15 cellular contexts compared by ENCODE assay signal in genomic region chr9:81031422-81032029, GRCh38.
A peak's percentile ranks its signal among the peaks of the same experiment; 100 is the strongest.
DNase-seq lines count a peak whose midpoint lies in the region; ATAC-seq and TF ChIP-seq lines count a peak whose summit lies in the region.
"Had no signal": no experiment of that assay in that cellular context is flagged by ENCODE, and none has a peak within 500 bp of the region (broad histone marks: within the 10 kb centered on the region; RNA-seq: fewer than 3 reads in every experiment).

No MANE protein-coding gene starts in this region.

- H3K27ac ChIP-seq in RWPE1: peak overlapping the region; percentile 43; the same call in 1 of the 2 replicates
- no peak overlapping the region for H3K27ac ChIP-seq in fibroblast of lung (ENCODE audit: insufficient read depth, low read length)
- peak overlapping the region; percentile 73 for H3K27ac ChIP-seq in osteoblast (ENCODE audit: low read depth, low read length)
- H3K27ac ChIP-seq: HL-60, ovary had no signal

- H3K4me3 Mint-ChIP-seq in natural killer cell: no peak overlapping the region
- H3K4me3 Mint-ChIP-seq: stimulated activated naive CD8-positive, alpha-beta T cell treated with anti-CD3 and anti-CD28 coated beads, Interleukin-15, amount 100 ng/mL, for 72 hours had no signal

- H3K27ac Mint-ChIP-seq in natural killer cell: no peak overlapping the region

- no peaks in the 10 kb centered on the region for H3K27me3 ChIP-seq in fibroblast of lung (ENCODE audit: control insufficient read depth, insufficient read depth, low read length)
- no peaks in the 10 kb centered on the region for H3K27me3 ChIP-seq in osteoblast (ENCODE audit: insufficient read depth, low read length)
- H3K27me3 ChIP-seq: ovary had no signal

- no peaks in the 10 kb centered on the region for H3K9me3 ChIP-seq in fibroblast of lung (ENCODE audit: control insufficient read depth, insufficient read depth, low read depth, low read length)
- no peaks in the 10 kb centered on the region for H3K9me3 ChIP-seq in osteoblast (ENCODE audit: low read depth, low read length)
- H3K9me3 ChIP-seq: ovary had no signal

- POLR2A ChIA-PET in RWPE1 (lab: Yijun Ruan, JAX; ENCODE audit: low non-redundant PET): no interaction called here

- H3K79me2 ChIP-seq in fibroblast of lung (ENCODE audit: control insufficient read depth, insufficient read depth, low read length) (no peaks in the 10 kb centered on the region), osteoblast (ENCODE audit: insufficient read depth, low read length) (no peaks in the 10 kb centered on the region)

- peaks cover 6% of the 10 kb centered on the region for H3K4me1 ChIP-seq in fibroblast of lung (ENCODE audit: control insufficient read depth, extremely low read depth, insufficient read depth, low read length)
- peaks cover 30% of the 10 kb centered on the region for H3K4me1 ChIP-seq in osteoblast (ENCODE audit: insufficient read depth, low read length)

- intact Hi-C loops in natural killer cell (cut with micrococcal nuclease): no loop called here

- H3K36me3 Mint-ChIP-seq in natural killer cell: no peaks in the 10 kb centered on the region

- DNase-seq in HCEC 1CT (peak; percentile 55), RWPE1 (ENCODE audit: low spot score) (peak; percentile 53), fibroblast of lung (ENCODE audit: low read depth in 2 of 2) (peak in 1 of 2 donors; percentile 42), osteoblast (ENCODE audit: insufficient read length, low spot score, missing footprints) (no peak), retina (no peak), middle frontal gyrus (ENCODE audit: extremely low spot score, low spot score) (no peak), iPS-NIHi11 (ENCODE audit: low spot score) (no peak), natural killer cell (no peak)
- DNase-seq: DMS79; H7; NCI-H1436 treated with DMSO at 0.1 percent for 48 hours; NCI-H446; stimulated activated naive CD8-positive, alpha-beta T cell treated with anti-CD3 and anti-CD28 coated beads, Interleukin-15, amount 100 ng/mL, for 72 hours had no signal

- H3K4me3 ChIP-seq in fibroblast of lung (replicated peaks in 1 of 4; ENCODE audit: control extremely low read depth in 1 of 4, insufficient read depth in 1 of 4, low read depth in 3 of 4, low read length in 4 of 4) (no peak overlapping the region), osteoblast (ENCODE audit: insufficient read depth, low read length) (no peak overlapping the region)
- H3K4me3 ChIP-seq: ovary had no signal

- H3K36me3 ChIP-seq in fibroblast of lung (ENCODE audit: control insufficient read depth, insufficient read depth, low read length): no peaks in the 10 kb centered on the region
- H3K36me3 ChIP-seq in osteoblast (ENCODE audit: insufficient read depth, low read length): no peaks in the 10 kb centered on the region
- H3K36me3 ChIP-seq: ovary had no signal

- H3K4me2 ChIP-seq in fibroblast of lung (ENCODE audit: extremely low read depth, insufficient read depth, low read length) (peak overlapping the region; percentile 4), osteoblast (ENCODE audit: insufficient read depth, low read length) (peak overlapping the region; percentile 26)

- H2AFZ ChIP-seq in fibroblast of lung (ENCODE audit: low read length) (no peak overlapping the region), osteoblast (ENCODE audit: low read length) (peak overlapping the region; percentile 45)

- TF ChIP-seq CTCF in RWPE1 (conservative IDR thresholded peaks at IDR 0.05; ENCODE audit: low read depth): no peak
- no peak for TF ChIP-seq CTCF in fibroblast of lung (conservative IDR thresholded peaks at IDR 0.05 in 1 of 2, IDR thresholded peaks at IDR 0.05 in 1 of 2; ENCODE audit: low read depth in 1 of 2, low read length in 2 of 2)
- no peak for TF ChIP-seq CTCF in osteoblast (IDR thresholded peaks at IDR 0.05; ENCODE audit: extremely low read depth, low read depth, low read length)
- no peak for TF ChIP-seq CTCF in natural killer cell (IDR thresholded peaks at IDR 0.05)

- no peak for ATAC-seq in natural killer cell
- ATAC-seq: stimulated activated naive CD8-positive, alpha-beta T cell treated with anti-CD3 and anti-CD28 coated beads, Interleukin-15, amount 100 ng/mL, for 72 hours had no signal

- H3K9ac ChIP-seq in fibroblast of lung (ENCODE audit: insufficient read depth, low read length): no peak overlapping the region

- peaks cover 4 to 7% of the 10 kb centered on the region in 2 donors for H3K9me3 Mint-ChIP-seq in natural killer cell

- CTCF ChIA-PET in RWPE1 (lab: Yijun Ruan, JAX): interaction anchor here (0.6 kb wide), 1 partner anchor 48 kb away, joined by 3 read pairs; no protein-coding TSS in a partner anchor

- no peaks in the 10 kb centered on the region for H3K27me3 Mint-ChIP-seq in natural killer cell (ENCODE audit: low read depth in 2 of 2)

- H4K20me1 ChIP-seq in fibroblast of lung (ENCODE audit: control insufficient read depth, extremely low read depth, insufficient read depth, low read length): no peaks in the 10 kb centered on the region
- no peaks in the 10 kb centered on the region for H4K20me1 ChIP-seq in osteoblast (ENCODE audit: insufficient read depth, low read length)

- no peaks in the 10 kb centered on the region for H3K4me1 Mint-ChIP-seq in natural killer cell
- H3K4me1 Mint-ChIP-seq: stimulated activated naive CD8-positive, alpha-beta T cell treated with anti-CD3 and anti-CD28 coated beads, Interleukin-15, amount 100 ng/mL, for 72 hours had no signal

Comparison
In these comparisons a context has a peak if more than half of its experiments do, and no peak if none do; other contexts are left out.
1. DNase-seq: peak in HCEC 1CT (single experiment) and RWPE1 (single experiment); none in osteoblast (single experiment), retina (single experiment), middle frontal gyrus (single experiment), iPS-NIHi11 (single experiment) and natural killer cell (single experiment).